Comparison of ENCODE assay signal across 9 cellular contexts in genomic region chr1:206002833-206003532, GRCh38. TPM values are rescaled to one million over a fixed set of nuclear protein-coding genes. Genes with fewer than 3 reads are reported as not detected.
DNase-seq lines count a peak whose midpoint lies in the region; ATAC-seq and TF ChIP-seq lines count a peak whose summit lies in the region.
"Had no signal": no experiment of that assay in that cellular context is flagged by ENCODE, and none has a peak within 500 bp of the region (broad histone marks: within the 10 kb centered on the region; RNA-seq: fewer than 3 reads in every experiment).

Gene RAB7B (minus strand): TSS chr1:206003395. CDS start chr1:205994135, 9,260 bp downstream.

- H3K4me1 ChIP-seq in cardiac muscle cell (ENCODE audit: low read depth): peaks cover 33% of the 10 kb centered on the region

- ATAC-seq in HG03025 (IDR thresholded peaks at IDR 0.05; ENCODE audit: low FRiP score, unreplicated experiment): no peak
- no peak for ATAC-seq in CD4-positive, alpha-beta T cell (ENCODE audit: poor library complexity)

- no peaks in the 10 kb centered on the region for H3K36me3 Mint-ChIP-seq in CD4-positive, alpha-beta T cell (ENCODE audit: low read depth)

- no peaks in the 10 kb centered on the region for H3K27me3 ChIP-seq in cardiac muscle cell
- H3K27me3 ChIP-seq in CD4-positive, alpha-beta T cell (ENCODE audit: control insufficient read depth, insufficient read depth, low read length): no peaks in the 10 kb centered on the region

- H3K4me3 ChIP-seq in WI38 (ENCODE audit: low read depth, low read length) (peak within 1 kb of the TSS; percentile 27), cardiac muscle cell (no peak within 1 kb of the TSS)

- no peak within 1 kb of the TSS for H3K27ac Mint-ChIP-seq in CD4-positive, alpha-beta T cell
- H3K27ac Mint-ChIP-seq: activated B cell treated with CpG ODN at 0.5 μM for 24 hours had no signal

- H3K9me3 ChIP-seq in cardiac muscle cell (ENCODE audit: low read depth): no peaks in the 10 kb centered on the region
- no peaks in the 10 kb centered on the region for H3K9me3 ChIP-seq in CD4-positive, alpha-beta T cell (ENCODE audit: control insufficient read depth, low read length)

- DNase-seq in GF-D8 (lab: John Stamatoyannopoulos, UW) (peak; percentile 44), cardiac muscle cell (ENCODE audit: low read depth in 1 of 2, low spot score in 1 of 2) (peak; percentile 35 to 84), renal cortical epithelial cell (ENCODE audit: low read depth) (peak; percentile 56), inferior parietal cortex (ENCODE audit: extremely low spot score) (no peak), epidermal melanocyte (ENCODE audit: insufficient read length, low spot score) (no peak)
- DNase-seq in CD4-positive, alpha-beta T cell: no peak
- DNase-seq: activated B cell treated with CpG ODN at 0.5 μM for 24 hours had no signal

- peak within 1 kb of the TSS; percentile 85 for H3K27ac ChIP-seq in cardiac muscle cell
- no peak within 1 kb of the TSS for H3K27ac ChIP-seq in CD4-positive, alpha-beta T cell (ENCODE audit: low read depth, low read length)

- H3K27me3 Mint-ChIP-seq in CD4-positive, alpha-beta T cell: peaks cover 7% of the 10 kb centered on the region
- H3K27me3 Mint-ChIP-seq: activated B cell treated with CpG ODN at 0.5 μM for 24 hours had no signal

- TF ChIP-seq CTCF in WI38 (IDR thresholded peaks at IDR 0.05; ENCODE audit: low read depth, low read length) (no peak), cardiac muscle cell (IDR thresholded peaks at IDR 0.05; ENCODE audit: low read depth, low read length) (no peak)
- TF ChIP-seq CTCF in CD4-positive, alpha-beta T cell (IDR thresholded peaks at IDR 0.05): no peak

- no peaks in the 10 kb centered on the region for H3K36me3 ChIP-seq in cardiac muscle cell

- no peak within 1 kb of the TSS for H3K4me3 Mint-ChIP-seq in CD4-positive, alpha-beta T cell
- H3K4me3 Mint-ChIP-seq: activated B cell treated with CpG ODN at 0.5 μM for 24 hours had no signal

- no peaks in the 10 kb centered on the region for H3K4me1 Mint-ChIP-seq in CD4-positive, alpha-beta T cell (ENCODE audit: low read depth)
- H3K4me1 Mint-ChIP-seq: activated B cell treated with CpG ODN at 0.5 μM for 24 hours had no signal

- POLR2A ChIA-PET in CD4-positive, alpha-beta T cell (lab: Charles Lee): no interaction called here

- intact Hi-C loops in CD4-positive, alpha-beta T cell (cut with DNase I, micrococcal nuclease): no loop called here

- CTCF ChIA-PET in CD4-positive, alpha-beta T cell (lab: Charles Lee): interaction anchor here (0.9 kb wide), 1 partner anchor 84 kb away, joined by 3 read pairs; no protein-coding TSS in a partner anchor

- no peaks in the 10 kb centered on the region for H3K9me3 Mint-ChIP-seq in CD4-positive, alpha-beta T cell
- H3K9me3 Mint-ChIP-seq: activated B cell treated with CpG ODN at 0.5 μM for 24 hours had no signal

RNA-seq across cellular contexts. Expression of gene RAB7B, which starts in this region (rescaled TPM):
- total RNA-seq in cardiac muscle cell (1.2 and 2.1 TPM in 2 replicates), renal cortical epithelial cell (1.1 and 1.2 TPM in 2 replicates)
- 2.2 and 4.9 TPM in 2 replicates for polyA plus RNA-seq in cardiac muscle cell
- total RNA-seq in CD4-positive, alpha-beta T cell: under 1 TPM in 1 of 2 experiments, not detected in 1; 0.08 TPM
- total RNA-seq: activated B cell treated with CpG ODN at 0.5 μM for 24 hours had no signal

Comparison
In these comparisons a context has a peak if more than half of its experiments do, and no peak if none do; other contexts are left out.
1. DNase-seq: peak in GF-D8 (single experiment), cardiac muscle cell (2 of 2) and renal cortical epithelial cell (single experiment); none in inferior parietal cortex (single experiment), epidermal melanocyte (single experiment) and CD4-positive, alpha-beta T cell (0 of 10).